Comparison of ENCODE assay signal across 11 cellular contexts in the genomic region with DNA sequence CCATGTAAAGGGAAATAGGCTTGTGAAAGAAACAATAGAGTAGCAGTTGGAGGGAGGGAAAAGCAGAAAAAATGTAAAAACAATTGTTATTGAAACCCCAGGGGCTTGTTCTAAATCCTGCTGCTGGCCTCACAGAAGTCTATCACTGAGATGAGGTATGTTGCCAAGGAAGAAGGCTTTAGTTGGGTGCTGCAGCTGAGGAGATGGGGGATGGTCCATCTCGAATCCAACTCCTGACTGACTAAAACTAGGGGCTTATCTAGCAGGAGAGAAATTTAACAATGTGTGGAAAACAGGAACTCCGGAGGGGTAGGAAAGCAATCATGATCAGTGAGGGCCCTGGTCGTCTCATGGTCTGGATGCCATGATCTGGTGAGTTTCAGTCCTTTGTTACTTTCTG.
"Had no signal": no experiment of that assay in that cellular context is flagged by ENCODE, and none has a peak within 500 bp of the region (broad histone marks: within the 10 kb centered on the region; RNA-seq: fewer than 3 reads in every experiment).

No MANE protein-coding gene starts in this region.

- H3K4me3 ChIP-seq: GM23248, GM23338, HAP-1 had no signal

- H3K9me3 ChIP-seq: HAP-1 had no signal

- FAIRE-seq: H1, H54 had no signal

- H2AFZ ChIP-seq: GM23248, GM23338 had no signal

- H3K4me3 Mint-ChIP-seq: GM23338, H9, HFFc6 had no signal

- H3K36me3 ChIP-seq: HAP-1 had no signal

- H3K4me2 ChIP-seq: GM23338 had no signal

- ATAC-seq: GM23338, HCT116 had no signal

- H3K27ac ChIP-seq: GM23248 had no signal

- H3K9ac ChIP-seq: GM23248 had no signal

- H3K4me1 ChIP-seq: HAP-1 had no signal

- DNase-seq: GM23248, GOT3, H7, H9, HCEC 1CT, HFFc6 had no signal

- H3K27ac Mint-ChIP-seq: GM23338, H9, HFFc6 had no signal
